Comparison of ENCODE assay signal across 27 cellular contexts in the genomic region with DNA sequence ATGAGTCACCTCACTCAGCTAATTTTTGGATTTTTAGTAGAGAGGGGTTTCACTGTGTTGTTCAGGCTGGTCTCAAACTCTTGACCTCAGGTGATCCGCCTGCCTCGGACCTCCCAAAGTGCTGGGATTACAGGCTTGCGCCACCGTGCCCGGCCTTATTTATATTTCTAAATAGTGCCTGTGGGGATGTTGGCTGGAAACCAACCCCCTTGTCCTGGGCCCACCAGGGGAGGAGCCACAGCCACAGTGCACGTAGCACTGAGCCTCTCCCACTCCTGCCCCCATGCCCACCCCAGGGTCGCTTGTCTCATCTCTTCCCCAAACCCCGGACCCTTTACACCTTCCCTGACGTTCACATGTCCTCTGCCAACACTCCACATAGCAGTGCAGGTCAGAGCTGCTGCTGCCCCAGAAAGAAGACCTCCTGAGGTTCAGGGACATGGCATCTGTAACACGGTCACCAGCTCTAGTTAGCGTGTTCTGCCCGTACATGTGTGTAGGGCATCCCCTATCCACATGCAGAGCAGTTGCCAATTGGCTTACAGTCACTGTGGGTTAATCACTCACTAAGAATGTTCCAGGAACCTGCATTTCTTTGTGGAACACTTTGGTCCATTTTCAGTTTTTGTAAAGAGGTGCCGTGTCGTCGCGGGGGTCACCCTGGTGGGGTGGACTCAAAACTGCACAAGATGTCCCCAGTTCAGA. TPM values are rescaled to one million over a fixed set of nuclear protein-coding genes. Genes with fewer than 3 reads are reported as not detected.
"Had no signal": no experiment of that assay in that cellular context is flagged by ENCODE, and none has a peak within 500 bp of the region (broad histone marks: within the 10 kb centered on the region; RNA-seq: fewer than 3 reads in every experiment).

No MANE protein-coding gene starts in this region.

- H3K27ac Mint-ChIP-seq: activated CD8-positive, alpha-beta T cell treated with anti-CD3 and anti-CD28 coated beads for 36 hours; activated naive CD8-positive, alpha-beta T cell; activated T-helper 1 cell treated with anti-CD3 and anti-CD28 coated beads, Interleukin-12 subunit alpha, Interleukin-12 subunit beta, Interleukin-2, Interleukin-4 antibody, amounts not matched to agents 30 ng/mL and 10 ng/mL and 1 ng/mL, durations not matched to agents 14 hours and 24 hours and 36 hours; T-helper 1 cell treated with Interleukin-12 subunit alpha and Interleukin-12 subunit beta and Interleukin-4 antibody, amounts not matched to agents 30 μg/mL and 1 μg/mL, for 36 hours had no signal

- ATAC-seq: activated CD4-positive, CD25-positive, alpha-beta regulatory T cell treated with anti-CD3 and anti-CD28 coated beads, Interleukin-2, amount 50 U/mL, for 24 hours; activated CD8-positive, alpha-beta T cell treated with anti-CD3 and anti-CD28 coated beads for 36 hours; PC-3 had no signal

- H3K4me3 ChIP-seq: MG63 had no signal

- DNase-seq: activated CD4-positive, alpha-beta T cell treated with anti-CD3 and anti-CD28 coated beads for 4 hours; activated CD8-positive, alpha-beta memory T cell treated with anti-CD3 and anti-CD28 coated beads, Interleukin-2, amount 50 U/mL, for 48 hours; activated CD8-positive, alpha-beta T cell treated with anti-CD3 and anti-CD28 coated beads for 36 hours; activated effector memory CD4-positive, alpha-beta T cell treated with Interleukin-2 at 50 U/mL for 16 hours; activated naive CD4-positive, alpha-beta T cell; activated T-cell treated with anti-CD3 and anti-CD28 coated beads, Interleukin-2, amount 50 U/mL, for 1 hour; amygdala; brain microvascular endothelial cell; MG63; MV-4-11; NCI-H1092 treated with DMSO at 0.1 percent for 48 hours; NCI-H1417 treated with DMSO at 0.1 percent for 48 hours; NCI-H1694; NCI-H2029; NCI-H446; NCI-H524; NCI-H748 treated with DMSO at 0.1 percent for 48 hours; PC-3; SHP77 had no signal

- H3K9me3 Mint-ChIP-seq: activated CD8-positive, alpha-beta T cell treated with anti-CD3 and anti-CD28 coated beads for 36 hours; activated T-helper 1 cell treated with anti-CD3 and anti-CD28 coated beads, Interleukin-12 subunit alpha, Interleukin-12 subunit beta, Interleukin-2, Interleukin-4 antibody, amounts not matched to agents 30 ng/mL and 10 ng/mL and 1 ng/mL, durations not matched to agents 14 hours and 24 hours and 36 hours; T-helper 1 cell treated with Interleukin-12 subunit alpha and Interleukin-12 subunit beta and Interleukin-4 antibody, amounts not matched to agents 30 μg/mL and 1 μg/mL, for 36 hours had no signal

- H3K9me3 ChIP-seq: MG63 had no signal

- FAIRE-seq: RCC 7860 had no signal

- H3K27me3 ChIP-seq: brain microvascular endothelial cell, MG63 had no signal

- H3K4me3 Mint-ChIP-seq: activated CD8-positive, alpha-beta T cell treated with anti-CD3 and anti-CD28 coated beads for 36 hours; activated naive CD8-positive, alpha-beta T cell; activated T-helper 1 cell treated with anti-CD3 and anti-CD28 coated beads, Interleukin-12 subunit alpha, Interleukin-12 subunit beta, Interleukin-2, Interleukin-4 antibody, amounts not matched to agents 30 ng/mL and 10 ng/mL and 1 ng/mL, durations not matched to agents 14 hours and 24 hours and 36 hours; T-helper 1 cell treated with Interleukin-12 subunit alpha and Interleukin-12 subunit beta and Interleukin-4 antibody, amounts not matched to agents 30 μg/mL and 1 μg/mL, for 36 hours had no signal

- H3K36me3 ChIP-seq: brain microvascular endothelial cell had no signal

- H3K36me3 Mint-ChIP-seq: activated naive CD8-positive, alpha-beta T cell had no signal

- H3K27ac ChIP-seq: brain microvascular endothelial cell, KMS-11 had no signal

RNA-seq across cellular contexts. Expression of a gene that starts 30.9 kb away (rescaled TPM):
- total RNA-seq: activated CD8-positive, alpha-beta T cell treated with anti-CD3 and anti-CD28 coated beads for 36 hours; activated T-helper 1 cell treated with anti-CD3 and anti-CD28 coated beads, Interleukin-12 subunit alpha, Interleukin-12 subunit beta, Interleukin-2, Interleukin-4 antibody, amounts not matched to agents 30 ng/mL and 10 ng/mL and 1 ng/mL, durations not matched to agents 14 hours and 24 hours and 36 hours; cardiac septum; PC-3; SK-MEL-5 had no signal

RNA-seq across cellular contexts. Expression of a gene that starts 55.6 kb away (rescaled TPM):
- total RNA-seq: activated CD8-positive, alpha-beta T cell treated with anti-CD3 and anti-CD28 coated beads for 36 hours; activated T-helper 1 cell treated with anti-CD3 and anti-CD28 coated beads, Interleukin-12 subunit alpha, Interleukin-12 subunit beta, Interleukin-2, Interleukin-4 antibody, amounts not matched to agents 30 ng/mL and 10 ng/mL and 1 ng/mL, durations not matched to agents 14 hours and 24 hours and 36 hours; cardiac septum; PC-3; SK-MEL-5 had no signal
